ENCODE assay signal across 19 cellular contexts in the genomic region with DNA sequence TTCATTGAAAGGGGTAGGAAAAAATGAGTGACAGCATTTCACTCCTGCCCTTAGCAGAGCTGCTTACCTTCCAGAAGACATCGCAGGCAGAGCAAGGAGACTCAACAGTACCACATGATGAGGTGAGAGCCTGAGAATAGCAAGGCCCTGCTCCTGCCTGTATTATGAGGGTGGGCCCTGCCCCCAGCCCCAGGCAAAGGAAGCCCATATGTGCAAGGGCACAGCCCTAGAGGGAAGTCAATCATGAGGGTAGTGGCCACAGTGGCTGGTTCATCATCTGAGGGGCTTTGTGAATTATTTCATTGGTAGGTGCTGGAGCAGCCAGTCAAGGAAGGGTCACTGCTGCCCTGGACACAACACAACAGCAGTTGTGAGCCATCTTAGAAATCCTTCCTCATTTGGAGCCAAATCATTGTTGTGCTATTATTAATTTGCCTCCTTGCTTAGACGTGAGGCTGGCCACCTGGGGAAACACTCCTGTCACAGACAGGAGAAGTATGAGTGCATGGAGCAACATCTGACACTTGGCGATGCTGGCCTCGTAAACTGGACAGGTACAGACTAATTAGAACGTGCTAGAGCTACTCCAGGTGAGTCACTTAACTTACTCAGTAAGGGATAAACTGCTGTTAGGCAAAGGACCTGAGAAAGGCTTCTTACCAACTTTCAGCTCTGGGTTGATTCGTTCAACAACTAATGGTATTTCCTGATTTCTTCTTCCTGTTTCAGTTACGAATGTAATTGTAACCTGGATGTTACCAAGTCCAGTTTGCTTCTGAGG. TPM values are rescaled to one million over a fixed set of nuclear protein-coding genes. Genes with fewer than 3 reads are reported as not detected.
A peak's percentile ranks its signal among the peaks of the same experiment; 100 is the strongest.
DNase-seq lines count a peak whose midpoint lies in the region; ATAC-seq, FAIRE-seq and TF ChIP-seq lines count a peak whose summit lies in the region.
"Had no signal": no experiment of that assay in that cellular context is flagged by ENCODE, and none has a peak within 500 bp of the region (broad histone marks: within the 10 kb centered on the region; RNA-seq: fewer than 3 reads in every experiment).

No MANE protein-coding gene starts in this region.

- no peaks in the 10 kb centered on the region for H3K79me2 ChIP-seq in MM.1S (ENCODE audit: low read length)
- H3K79me2 ChIP-seq in K562 (ENCODE audit: control insufficient read depth, insufficient read depth, low read length) = no peaks in the 10 kb centered on the region

- H3K27ac ChIP-seq in MM.1S (ENCODE audit: low read length) (peak overlapping the region; percentile 13; the same call in 1 of the 2 replicates), K562 (ENCODE audit: extremely low read depth, low read depth, low read length) (no peak overlapping the region), neuronal stem cell (replicated peaks; ENCODE audit: low read length) (no peak overlapping the region)
- H3K27ac ChIP-seq: testis had no signal

- peak overlapping the region; percentile 11 for H3K18ac ChIP-seq in neuronal stem cell (ENCODE audit: low read length)

- H3F3A ChIP-seq in MM.1S (ENCODE audit: insufficient read depth, low read length) = no peaks in the 10 kb centered on the region

- H3K4me2 ChIP-seq in MM.1S (ENCODE audit: low read depth, low read length) (peak overlapping the region; percentile 54), K562 (ENCODE audit: insufficient read depth, low read length) (no peak overlapping the region), neuronal stem cell (ENCODE audit: insufficient read depth, low read length, poor library complexity, severe bottlenecking) (no peak overlapping the region)

- H2AFZ ChIP-seq in MM.1S (ENCODE audit: low read length) (peak overlapping the region; percentile 51), K562 (ENCODE audit: low read depth, low read length) (peak overlapping the region; percentile 27), neuronal stem cell (ENCODE audit: low read length) (peak overlapping the region; percentile 41)

- H3K14ac ChIP-seq in neuronal stem cell (ENCODE audit: low read length) = no peak overlapping the region

- no peak overlapping the region for H2AK5ac ChIP-seq in neuronal stem cell (ENCODE audit: low read depth, low read length)

- H3K9ac ChIP-seq in MM.1S (ENCODE audit: low read length) = no peak overlapping the region
- H3K9ac ChIP-seq in K562 (ENCODE audit: insufficient read depth in 1 of 2, low read depth in 2 of 2, low read length in 2 of 2) = no peak overlapping the region
- no peak overlapping the region for H3K9ac ChIP-seq in neuronal stem cell (ENCODE audit: low read depth, low read length, poor library complexity)

- no peak for DNase-seq in Caco-2
- DNase-seq in MM.1S = peak; percentile 65
- DNase-seq in K562 (ENCODE audit: extremely low read depth in 1 of 4, low spot score in 3 of 4) = no peak
- no peak for DNase-seq in neuronal stem cell (ENCODE audit: low spot score)
- no peak for DNase-seq in T-helper 2 cell treated with Interferon-gamma antibody and Interleukin-4, amounts not matched to agents 5 μg/mL and 100 μg/mL, for 36 hours (ENCODE audit: low spot score)
- DNase-seq in 8988T = no peak
- DNase-seq: activated CD4-positive, alpha-beta T cell treated with anti-CD3 and anti-CD28 coated beads for 48 hours; Calu3; NCI-H187; NCI-H2227 treated with DMSO at 0.1 percent for 48 hours; NCI-H82; retina; testis had no signal

- H3K36me3 ChIP-seq in Caco-2 (ENCODE audit: control insufficient read depth, insufficient read depth, low read length) = no peaks in the 10 kb centered on the region
- H3K36me3 ChIP-seq in MM.1S (replicated peaks; ENCODE audit: insufficient read depth, low read length) = no peaks in the 10 kb centered on the region
- no peaks in the 10 kb centered on the region for H3K36me3 ChIP-seq in K562 (ENCODE audit: control insufficient read depth, insufficient read depth, low read length)
- no peaks in the 10 kb centered on the region for H3K36me3 ChIP-seq in neuronal stem cell (replicated peaks in 1 of 2; ENCODE audit: control insufficient read depth in 2 of 2, insufficient read depth in 2 of 2, low read length in 2 of 2)

- H3K27ac Mint-ChIP-seq in Caco-2 (ENCODE audit: unreplicated experiment) = peak overlapping the region; percentile 70
- no peak overlapping the region for H3K27ac Mint-ChIP-seq in T-helper 2 cell treated with Interferon-gamma antibody and Interleukin-4, amounts not matched to agents 5 μg/mL and 100 μg/mL, for 36 hours
- H3K27ac Mint-ChIP-seq: activated T-helper 2 cell treated with anti-CD3 and anti-CD28 coated beads, Interferon-gamma antibody, Interleukin-2, Interleukin-4, amounts not matched to agents 10 μg/mL and 5 μg/mL and 100 μg/mL, durations not matched to agents 14 hours and 24 hours and 36 hours had no signal

- no TSS peak for BruUV-seq in Caco-2 (replicated peaks; lab: Mats Ljungman, UMichigan)
- no TSS peak for BruUV-seq in K562 (replicated peaks; lab: Mats Ljungman, UMichigan)

- H4K20me1 ChIP-seq in MM.1S (ENCODE audit: insufficient read depth, low read length) = no peaks in the 10 kb centered on the region
- no peaks in the 10 kb centered on the region for H4K20me1 ChIP-seq in K562 (replicated peaks; ENCODE audit: control insufficient read depth, insufficient read depth, low read length)

- no peaks in the 10 kb centered on the region for H3K27me3 Mint-ChIP-seq in Caco-2 (ENCODE audit: insufficient read depth, unreplicated experiment)
- peaks cover 16% of the 10 kb centered on the region for H3K27me3 Mint-ChIP-seq in T-helper 2 cell treated with Interferon-gamma antibody and Interleukin-4, amounts not matched to agents 5 μg/mL and 100 μg/mL, for 36 hours (ENCODE audit: low read depth)

- intact Hi-C loops in Caco-2 (cut with micrococcal nuclease; ENCODE audit: unreplicated experiment) (no loop called here), K562 (cut with micrococcal nuclease) (no loop called here)

- H3K9me1 ChIP-seq in K562 (ENCODE audit: control insufficient read depth, insufficient read depth, low read length) = no peaks in the 10 kb centered on the region

- TF ChIP-seq CTCF in Caco-2 (IDR thresholded peaks at IDR 0.05; ENCODE audit: insufficient read depth in 1 of 2, low read depth in 1 of 2, low read length in 1 of 2, severe bottlenecking in 1 of 2, unreplicated experiment in 1 of 2) (no peak), MM.1S (IDR thresholded peaks at IDR 0.05; ENCODE audit: low read length) (no peak), K562 (IDR thresholded peaks at IDR 0.05 in 2 of 3, conservative IDR thresholded peaks at IDR 0.05 in 1 of 3; ENCODE audit: insufficient read depth in 2 of 3, low read depth in 1 of 3, low read length in 3 of 3) (no peak)

- FAIRE-seq in K562 (lab: Jason Lieb, UNC) = no peak

- H2BK120ac ChIP-seq in neuronal stem cell (ENCODE audit: low read depth, low read length) = no peak overlapping the region

- ATAC-seq in K562 (no peak), HG02642 (IDR thresholded peaks at IDR 0.05; ENCODE audit: poor library complexity, unreplicated experiment) (no peak)
- ATAC-seq: left lobe of liver had no signal

- 55% methylated on average over 7 of the region's 7 CpGs for WGBS in K562 (ENCODE audit: insufficient coverage, low coverage, missing lambda C conversion rate)
- no CpG with 5 or more reads among the region's 7 CpGs for WGBS in neuronal stem cell (ENCODE audit: extremely low coverage in 2 of 2, insufficient read length in 2 of 2, insufficient replicate concordance in 1 of 2), 2 donors

- no peak overlapping the region for H4K8ac ChIP-seq in neuronal stem cell (ENCODE audit: low read depth, low read length)

- H3K9me3 ChIP-seq in Caco-2 (no peaks in the 10 kb centered on the region), MM.1S (replicated peaks; ENCODE audit: insufficient read depth, low read length) (no peaks in the 10 kb centered on the region), K562 (replicated peaks; ENCODE audit: control insufficient read depth, insufficient read depth, low read depth, low read length) (no peaks in the 10 kb centered on the region), neuronal stem cell (replicated peaks in 1 of 2; ENCODE audit: control insufficient read depth in 2 of 2, insufficient read depth in 1 of 2, low read depth in 1 of 2, low read length in 2 of 2) (no peaks in the 10 kb centered on the region)
- H3K9me3 ChIP-seq: testis had no signal

- H3K27me3 ChIP-seq in Caco-2 (replicated peaks; ENCODE audit: control insufficient read depth, insufficient read depth, low read length) (no peaks in the 10 kb centered on the region), MM.1S (replicated peaks; ENCODE audit: insufficient read depth, low read length) (no peaks in the 10 kb centered on the region), K562 (ENCODE audit: control insufficient read depth in 2 of 2, insufficient read depth in 2 of 2, low read length in 2 of 2) (no peaks in the 10 kb centered on the region), neuronal stem cell (ENCODE audit: control insufficient read depth in 3 of 3, insufficient read depth in 3 of 3, low read depth in 1 of 3, low read length in 3 of 3) (no peaks in the 10 kb centered on the region)
- H3K27me3 ChIP-seq: testis had no signal

- no peak for TF ChIP-seq RAD21 in K562 (CRISPR knock-in tag; conservative IDR thresholded peaks at IDR 0.05 in 1 of 2, IDR thresholded peaks at IDR 0.05 in 1 of 2)

- H3K36me3 Mint-ChIP-seq in Caco-2 (ENCODE audit: insufficient read depth, unreplicated experiment) = peaks cover 12% of the 10 kb centered on the region
- no peaks in the 10 kb centered on the region for H3K36me3 Mint-ChIP-seq in T-helper 2 cell treated with Interferon-gamma antibody and Interleukin-4, amounts not matched to agents 5 μg/mL and 100 μg/mL, for 36 hours (ENCODE audit: low read depth)

- H3K9me3 Mint-ChIP-seq in Caco-2 (ENCODE audit: unreplicated experiment) = peaks cover 16% of the 10 kb centered on the region
- H3K9me3 Mint-ChIP-seq in T-helper 2 cell treated with Interferon-gamma antibody and Interleukin-4, amounts not matched to agents 5 μg/mL and 100 μg/mL, for 36 hours = no peaks in the 10 kb centered on the region
- H3K9me3 Mint-ChIP-seq: activated T-helper 2 cell treated with anti-CD3 and anti-CD28 coated beads, Interferon-gamma antibody, Interleukin-2, Interleukin-4, amounts not matched to agents 10 μg/mL and 5 μg/mL and 100 μg/mL, durations not matched to agents 14 hours and 24 hours and 36 hours had no signal

- CTCF ChIA-PET in Caco-2 (lab: Charles Lee) (no interaction called here), K562 (lab: Yijun Ruan, JAX; ENCODE audit: low intra/inter-chr PET ratio) (no interaction called here)

- no peaks in the 10 kb centered on the region for H3K9me2 ChIP-seq in MM.1S (replicated peaks; ENCODE audit: insufficient read depth, low read length)

- H2BK12ac ChIP-seq in neuronal stem cell (ENCODE audit: low read length) = no peak overlapping the region

- no peak overlapping the region for H4K91ac ChIP-seq in neuronal stem cell (ENCODE audit: low read depth, low read length, poor library complexity)

- in situ Hi-C loops in K562 (cut with MboI) = loop anchor here (5.0 kb wide), 1 partner anchor 897 kb away; no protein-coding TSS in a partner anchor

- H3K4me3 Mint-ChIP-seq in Caco-2 (ENCODE audit: unreplicated experiment) = no peak overlapping the region
- H3K4me3 Mint-ChIP-seq in T-helper 2 cell treated with Interferon-gamma antibody and Interleukin-4, amounts not matched to agents 5 μg/mL and 100 μg/mL, for 36 hours = no peak overlapping the region

- H3K79me1 ChIP-seq in neuronal stem cell (ENCODE audit: low read depth, low read length) = no peaks in the 10 kb centered on the region

- no peak for TF ChIP-seq POLR2A in K562 (conservative IDR thresholded peaks at IDR 0.05)

- no peak overlapping the region for H2BK5ac ChIP-seq in neuronal stem cell (ENCODE audit: low read length)

- POLR2A ChIA-PET in Caco-2 (lab: Charles Lee) (no interaction called here), K562 (lab: Yijun Ruan, JAX) (interaction anchor here (0.6 to 1.5 kb wide), 2 partner anchors 9 to 12 kb away, joined by 4 read pairs; no protein-coding TSS in a partner anchor)

- TF ChIP-seq EP300 in K562 (IDR thresholded peaks at IDR 0.05; ENCODE audit: low read length) = no peak

- no peak overlapping the region for H3K4ac ChIP-seq in neuronal stem cell (ENCODE audit: low read length)

- peaks cover 69% of the 10 kb centered on the region for H3K4me1 Mint-ChIP-seq in Caco-2 (ENCODE audit: low read depth, unreplicated experiment)
- peaks cover 3% of the 10 kb centered on the region for H3K4me1 Mint-ChIP-seq in T-helper 2 cell treated with Interferon-gamma antibody and Interleukin-4, amounts not matched to agents 5 μg/mL and 100 μg/mL, for 36 hours (ENCODE audit: low read depth)

- H3K23ac ChIP-seq in neuronal stem cell (ENCODE audit: low read depth, low read length, poor library complexity) = no peak overlapping the region

- no peak overlapping the region for H2BK15ac ChIP-seq in neuronal stem cell (ENCODE audit: low read length)

- no peak overlapping the region for H3K4me3 ChIP-seq in Caco-2 (ENCODE audit: low read depth, low read length)
- H3K4me3 ChIP-seq in MM.1S (ENCODE audit: low read length) = no peak overlapping the region; the same call in 1 of the 2 replicates
- no peak overlapping the region for H3K4me3 ChIP-seq in K562
- no peak overlapping the region for H3K4me3 ChIP-seq in neuronal stem cell (ENCODE audit: low read length in 2 of 2)
- H3K4me3 ChIP-seq: testis had no signal

- peaks cover 66% of the 10 kb centered on the region for H3K4me1 ChIP-seq in Caco-2
- H3K4me1 ChIP-seq in MM.1S (ENCODE audit: low read length) = peaks cover 15% of the 10 kb centered on the region
- H3K4me1 ChIP-seq in K562 (replicated peaks in 1 of 2; ENCODE audit: control insufficient read depth in 2 of 2, insufficient read depth in 2 of 2, low read length in 2 of 2) = peaks cover 9 to 28% of the 10 kb centered on the region in 2 experiments; a peak in 3 of 5 replicates
- H3K4me1 ChIP-seq in neuronal stem cell (ENCODE audit: control insufficient read depth in 2 of 2, insufficient read depth in 1 of 2, low read depth in 1 of 2, low read length in 2 of 2) = peaks cover 0 to 5% of the 10 kb centered on the region in 2 donors

RNA-seq across cellular contexts. Expression of gene ACBD6, which starts 22.7 kb away (rescaled TPM):
- 74.7 and 75.6 TPM in 2 replicates for total RNA-seq in Caco-2 (2022)
- total RNA-seq in K562 (2011; cell fraction: chromatin; rRNA removed; ENCODE audit: low replicate concordance) = 131 and 137 TPM in 2 replicates
- total RNA-seq in K562 (2011; cell fraction: nucleolus; rRNA removed) = 44.4 and 57.6 TPM in 2 replicates
- total RNA-seq in K562 (2011; cell fraction: nucleoplasm; rRNA removed) = 97.7 and 139 TPM in 2 replicates
- 96.7 and 100 TPM in 2 replicates for total RNA-seq in K562 (2014; rRNA removed)
- total RNA-seq in K562 (2014; rRNA removed; fragmentation: Illumina TruSeq; extraction: Trizol) = 90.0 and 94.3 TPM in 2 replicates
- total RNA-seq in K562 (2015; rRNA removed; fragmentation: Illumina TruSeq; extraction: Trizol) = 107 and 109 TPM in 2 replicates
- 67.7 and 69.8 TPM in 2 replicates for total RNA-seq in K562 (2021)
- polyA plus RNA-seq in K562 (2011; rRNA removed) = 74.2 and 77.7 TPM in 2 replicates
- 57.4 and 72.2 TPM in 2 replicates for polyA plus RNA-seq in K562 (2011; cell fraction: cytosol; rRNA removed)
- polyA plus RNA-seq in K562 (2011; cell fraction: nucleus; rRNA removed) = 122 and 155 TPM in 2 replicates
- 96.5 and 113 TPM in 2 replicates for polyA plus RNA-seq in K562 (2012)
- polyA plus RNA-seq in K562 (2014; fragmentation: Illumina TruSeq; extraction: Trizol) = 61.9 and 70.4 TPM in 2 replicates
- 10 to 100 TPM; 16.9 to 27.1 TPM for polyA plus RNA-seq in K562 (2014; fragmentation: Nextera tagmentation; extraction: Ambion mirVana)
- polyA plus RNA-seq in K562 (2014; rRNA removed) = 83.4 and 85.7 TPM in 2 replicates
- polyA minus RNA-seq in K562 (2011; rRNA and poly(A)+ RNA removed) = 135 and 141 TPM in 2 replicates
- polyA minus RNA-seq in K562 (2011; cell fraction: cytosol; rRNA and poly(A)+ RNA removed) = 44.7 and 45.5 TPM in 2 replicates
- 45.8 and 86.9 TPM in 2 replicates for polyA minus RNA-seq in K562 (2011; cell fraction: nucleus; rRNA and poly(A)+ RNA removed)
- polyA plus RNA-seq in neuronal stem cell (2013, experiment 1 of 2) = 42.4 TPM
- polyA plus RNA-seq in neuronal stem cell (2013, experiment 2 of 2) = 40.3 TPM

RNA-seq across cellular contexts. Expression of gene OVAAL, which starts 33.7 kb away (rescaled TPM):
- total RNA-seq in Caco-2 (2022) (not detected in 2 replicates), K562 (2014; rRNA removed) (0.18 TPM in 1 of 2 replicates, not detected in the other), K562 (2014; rRNA removed; fragmentation: Illumina TruSeq; extraction: Trizol) (0.07 and 0.16 TPM in 2 replicates), K562 (2015; rRNA removed; fragmentation: Illumina TruSeq; extraction: Trizol) (not detected in 2 replicates), K562 (2021) (not detected in 2 replicates)
- not detected in 2 replicates for total RNA-seq in K562 (2011; cell fraction: chromatin; rRNA removed; ENCODE audit: low replicate concordance)
- not detected in 2 replicates for total RNA-seq in K562 (2011; cell fraction: nucleolus; rRNA removed)
- total RNA-seq in K562 (2011; cell fraction: nucleoplasm; rRNA removed) = not detected in 2 replicates
- polyA plus RNA-seq in K562 (2011; rRNA removed) (0.04 and 0.08 TPM in 2 replicates), K562 (2014; fragmentation: Illumina TruSeq; extraction: Trizol) (0.14 and 0.18 TPM in 2 replicates), K562 (2014; fragmentation: Nextera tagmentation; extraction: Ambion mirVana) (under 1 TPM in 1 of 2 experiments, not detected in 1; 0.04 TPM), K562 (2014; rRNA removed) (0.18 TPM in 1 of 2 replicates, not detected in the other)
- 0.09 TPM in 1 of 2 replicates, not detected in the other for polyA plus RNA-seq in K562 (2011; cell fraction: cytosol; rRNA removed)
- polyA plus RNA-seq in K562 (2011; cell fraction: nucleus; rRNA removed) = not detected in 2 replicates
- polyA plus RNA-seq in K562 (2012) = 0.06 TPM in 1 of 2 replicates, not detected in the other
- polyA minus RNA-seq in K562 (2011; rRNA and poly(A)+ RNA removed) = not detected in 2 replicates
- polyA minus RNA-seq in K562 (2011; cell fraction: cytosol; rRNA and poly(A)+ RNA removed) = not detected in 2 replicates
- polyA minus RNA-seq in K562 (2011; cell fraction: nucleus; rRNA and poly(A)+ RNA removed) = not detected in 2 replicates
- polyA plus RNA-seq in neuronal stem cell (2013, experiment 1 of 2) = not detected
- not detected for polyA plus RNA-seq in neuronal stem cell (2013, experiment 2 of 2)
- total RNA-seq: activated T-helper 2 cell treated with anti-CD3 and anti-CD28 coated beads, Interferon-gamma antibody, Interleukin-2, Interleukin-4, amounts not matched to agents 10 μg/mL and 5 μg/mL and 100 μg/mL, durations not matched to agents 14 hours and 24 hours and 36 hours; Calu3; dermis microvascular lymphatic vessel endothelial cell; left lobe of liver; mucosa of gallbladder; testis had no signal
- polyA plus RNA-seq: esophagus had no signal
